Comparison of ENCODE assay signal across 12 cellular contexts in genomic region chr5:133869675-133869978, GRCh38.
A peak's percentile ranks its signal among the peaks of the same experiment; 100 is the strongest.
DNase-seq lines count a peak whose midpoint lies in the region; ATAC-seq, FAIRE-seq and TF ChIP-seq lines count a peak whose summit lies in the region.
"Had no signal": no experiment of that assay in that cellular context is flagged by ENCODE, and none has a peak within 500 bp of the region (broad histone marks: within the 10 kb centered on the region; RNA-seq: fewer than 3 reads in every experiment).

No MANE protein-coding gene starts in this region.

- H3K4me1 Mint-ChIP-seq in activated T-helper 1 cell treated with anti-CD3 and anti-CD28 coated beads, Interleukin-12 subunit alpha, Interleukin-12 subunit beta, Interleukin-2, Interleukin-4 antibody, amounts not matched to agents 30 ng/mL and 10 ng/mL and 1 ng/mL, durations not matched to agents 14 hours and 24 hours and 36 hours (ENCODE audit: low read depth): peaks cover 34% of the 10 kb centered on the region

- H3K4me3 ChIP-seq in A549 (no peak overlapping the region), PC-3 (ENCODE audit: low read length) (no peak overlapping the region), dorsolateral prefrontal cortex (peak overlapping the region in 57 of 59 donors; percentile 8 to 68 (median 45))

- no peaks in the 10 kb centered on the region for H3K27me3 ChIP-seq in PC-3 (ENCODE audit: low read length)
- H3K27me3 ChIP-seq in dorsolateral prefrontal cortex: no peaks in the 10 kb centered on the region

- H3K36me3 Mint-ChIP-seq in activated T-helper 1 cell treated with anti-CD3 and anti-CD28 coated beads, Interleukin-12 subunit alpha, Interleukin-12 subunit beta, Interleukin-2, Interleukin-4 antibody, amounts not matched to agents 30 ng/mL and 10 ng/mL and 1 ng/mL, durations not matched to agents 14 hours and 24 hours and 36 hours (ENCODE audit: low read depth): no peaks in the 10 kb centered on the region
- H3K36me3 Mint-ChIP-seq: memory B cell had no signal

- intact Hi-C loops in PC-3 (cut with micrococcal nuclease): loop anchor here (1.0 kb wide), 1 partner anchor 380 kb away; no protein-coding TSS in a partner anchor
- intact Hi-C loops in dorsolateral prefrontal cortex (cut with DNase I): loop anchor here (2.0 to 10.0 kb wide), 4 partner anchors 255 to 759 kb away; partner anchors contain the start of gene FSTL4 (in 2 of the 2)
- intact Hi-C loops in activated T-helper 1 cell treated with anti-CD3 and anti-CD28 coated beads, Interleukin-12 subunit alpha, Interleukin-12 subunit beta, Interleukin-2, Interleukin-4 antibody, amounts not matched to agents 30 ng/mL and 10 ng/mL and 1 ng/mL, durations not matched to agents 14 hours and 24 hours and 36 hours (cut with micrococcal nuclease): loop anchor here (1.0 to 10.0 kb wide), 4 partner anchors 115 to 758 kb away; partner anchors contain the start of gene FSTL4

- no peaks in the 10 kb centered on the region for H3K36me3 ChIP-seq in PC-3 (ENCODE audit: low read depth, low read length)

- H3K9me3 ChIP-seq in A549 (0 out of 3 replicates have a peak, but pooled peaks cover 6% of the 10 kb centered on the region), PC-3 (ENCODE audit: low read length) (no peaks in the 10 kb centered on the region)

- no peak for TF ChIP-seq EP300 in A549 (IDR thresholded peaks at IDR 0.05)

- no peak overlapping the region for H3K9ac ChIP-seq in PC-3 (ENCODE audit: low read length)

- no TSS peak for BruUV-seq in PC-3 (replicated peaks; lab: Mats Ljungman, UMichigan)

- ATAC-seq in A549 (peak; percentile 36 to 46; a peak in 2 of 6 replicates), PC-3 (peak; percentile 21), HG03460 (IDR thresholded peaks at IDR 0.05; ENCODE audit: unreplicated experiment) (no peak), HG02571 (IDR thresholded peaks at IDR 0.05; ENCODE audit: unreplicated experiment) (no peak)

- TF ChIP-seq CTCF in A549 (IDR thresholded peaks at IDR 0.05) (no peak), PC-3 (conservative IDR thresholded peaks at IDR 0.05; ENCODE audit: low read depth, low read length) (no peak), dorsolateral prefrontal cortex (IDR thresholded peaks at IDR 0.05 in 54 of 56, conservative IDR thresholded peaks at IDR 0.05 in 2 of 56; ENCODE audit: low read depth in 1 of 56, partially characterized antibody in 56 of 56) (no peak)

- H3K4me3 Mint-ChIP-seq in activated T-helper 1 cell treated with anti-CD3 and anti-CD28 coated beads, Interleukin-12 subunit alpha, Interleukin-12 subunit beta, Interleukin-2, Interleukin-4 antibody, amounts not matched to agents 30 ng/mL and 10 ng/mL and 1 ng/mL, durations not matched to agents 14 hours and 24 hours and 36 hours: no peak overlapping the region
- H3K4me3 Mint-ChIP-seq: activated CD4-positive, alpha-beta T cell treated with anti-CD3 and anti-CD28 coated beads for 36 hours; memory B cell had no signal

- no peak for TF ChIP-seq POLR2A in A549 (IDR thresholded peaks at IDR 0.05; ENCODE audit: low read length)

- no peak overlapping the region for H3K27ac Mint-ChIP-seq in activated T-helper 1 cell treated with anti-CD3 and anti-CD28 coated beads, Interleukin-12 subunit alpha, Interleukin-12 subunit beta, Interleukin-2, Interleukin-4 antibody, amounts not matched to agents 30 ng/mL and 10 ng/mL and 1 ng/mL, durations not matched to agents 14 hours and 24 hours and 36 hours
- H3K27ac Mint-ChIP-seq: memory B cell had no signal

- H3K79me2 ChIP-seq in PC-3 (ENCODE audit: low read length): no peaks in the 10 kb centered on the region

- TF ChIP-seq RAD21 in A549 (conservative IDR thresholded peaks at IDR 0.05 in 1 of 2, IDR thresholded peaks at IDR 0.05 in 1 of 2): no peak

- H3K27ac ChIP-seq in A549 (peak overlapping the region; percentile 11 to 59; a peak in 2 of 6 replicates), PC-3 (ENCODE audit: low read length) (no peak overlapping the region), dorsolateral prefrontal cortex (peak overlapping the region in 37 of 59 donors; percentile 5 to 84 (median 53))

- H3K27me3 Mint-ChIP-seq in activated T-helper 1 cell treated with anti-CD3 and anti-CD28 coated beads, Interleukin-12 subunit alpha, Interleukin-12 subunit beta, Interleukin-2, Interleukin-4 antibody, amounts not matched to agents 30 ng/mL and 10 ng/mL and 1 ng/mL, durations not matched to agents 14 hours and 24 hours and 36 hours (ENCODE audit: insufficient read depth): no peaks in the 10 kb centered on the region

- 70% methylated on average over 6 of the region's 6 CpGs for WGBS in A549 (ENCODE audit: missing lambda C conversion rate)

- CTCF ChIA-PET in A549 (lab: Yijun Ruan, JAX): interaction anchor here (0.6 to 4.3 kb wide), 67 partner anchors 9 to 826 kb away, joined by 3 to 78 read pairs (median 5); partner anchors contain the start of gene FSTL4
- CTCF ChIA-PET in PC-3 (lab: Charles Lee): no interaction called here

- H4K20me1 ChIP-seq in PC-3 (ENCODE audit: low read length): no peaks in the 10 kb centered on the region

- no peaks in the 10 kb centered on the region for H3K9me3 Mint-ChIP-seq in activated T-helper 1 cell treated with anti-CD3 and anti-CD28 coated beads, Interleukin-12 subunit alpha, Interleukin-12 subunit beta, Interleukin-2, Interleukin-4 antibody, amounts not matched to agents 30 ng/mL and 10 ng/mL and 1 ng/mL, durations not matched to agents 14 hours and 24 hours and 36 hours

- FAIRE-seq in A549 (lab: Jason Lieb, UNC): no peak

- H3K4me1 ChIP-seq in A549 (peaks cover 16% of the 10 kb centered on the region; the same call in 1 of the 3 replicates), PC-3 (ENCODE audit: insufficient read depth, low read length) (peaks cover 45% of the 10 kb centered on the region)

- peak overlapping the region; percentile 36; the same call in 1 of the 2 replicates for H2AFZ ChIP-seq in PC-3 (ENCODE audit: low read length)

- no peaks in the 10 kb centered on the region for H3K9me2 ChIP-seq in PC-3 (replicated peaks; ENCODE audit: low read length)

- no peak for DNase-seq in A549 (ENCODE audit: low read depth in 1 of 2, low spot score in 1 of 2)
- DNase-seq in PC-3: peak; percentile 10
- DNase-seq in dorsolateral prefrontal cortex: peak in 8 of 10 donors; percentile 27 to 57 (median 40)
- DNase-seq in myocyte (ENCODE audit: low read depth): peak; percentile 27
- no peak for DNase-seq in NCI-H748 (lab: John Stamatoyannopoulos, UW; ENCODE audit: unreplicated experiment)
- no peak for DNase-seq in activated T-helper 1 cell treated with anti-CD3 and anti-CD28 coated beads, Interleukin-12 subunit alpha, Interleukin-12 subunit beta, Interleukin-2, Interleukin-4 antibody, amounts not matched to agents 30 ng/mL and 10 ng/mL and 1 ng/mL, durations not matched to agents 14 hours and 24 hours and 36 hours (ENCODE audit: low spot score)
- DNase-seq: DMS79, SIG-M5 had no signal

- no peaks in the 10 kb centered on the region for H3F3A ChIP-seq in PC-3 (ENCODE audit: low read length, unreplicated experiment)

- POLR2A ChIA-PET in A549 (lab: Yijun Ruan, JAX): no interaction called here
- POLR2A ChIA-PET in PC-3 (lab: Charles Lee; ENCODE audit: unreplicated experiment): no interaction called here

- H3K4me2 ChIP-seq in A549 (peak overlapping the region; percentile 58), PC-3 (ENCODE audit: low read length) (peak overlapping the region; percentile 48)

TF ChIP-seq in A549, 52 proteins besides CTCF, POLR2A, EP300 and RAD21:
- TF ChIP-seq ZFP36 (IDR thresholded peaks at IDR 0.05; ENCODE audit: borderline replicate concordance, partially characterized antibody): no peak
- TF ChIP-seq JUN (IDR thresholded peaks at IDR 0.05): no peak
- TF ChIP-seq KDM5A (IDR thresholded peaks at IDR 0.05): no peak
- TF ChIP-seq, protein P1, sequence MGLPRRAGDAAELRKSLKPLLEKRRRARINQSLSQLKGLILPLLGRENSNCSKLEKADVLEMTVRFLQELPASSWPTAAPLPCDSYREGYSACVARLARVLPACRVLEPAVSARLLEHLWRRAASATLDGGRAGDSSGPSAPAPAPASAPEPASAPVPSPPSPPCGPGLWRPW (IDR thresholded peaks at IDR 0.05): no peak
- TF ChIP-seq, protein P2, sequence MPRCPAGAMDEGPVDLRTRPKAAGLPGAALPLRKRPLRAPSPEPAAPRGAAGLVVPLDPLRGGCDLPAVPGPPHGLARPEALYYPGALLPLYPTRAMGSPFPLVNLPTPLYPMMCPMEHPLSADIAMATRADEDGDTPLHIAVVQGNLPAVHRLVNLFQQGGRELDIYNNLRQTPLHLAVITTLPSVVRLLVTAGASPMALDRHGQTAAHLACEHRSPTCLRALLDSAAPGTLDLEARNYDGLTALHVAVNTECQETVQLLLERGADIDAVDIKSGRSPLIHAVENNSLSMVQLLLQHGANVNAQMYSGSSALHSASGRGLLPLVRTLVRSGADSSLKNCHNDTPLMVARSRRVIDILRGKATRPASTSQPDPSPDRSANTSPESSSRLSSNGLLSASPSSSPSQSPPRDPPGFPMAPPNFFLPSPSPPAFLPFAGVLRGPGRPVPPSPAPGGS (IDR thresholded peaks at IDR 0.05): no peak
- no peak for TF ChIP-seq TP53 (CRISPR knock-in tag; IDR thresholded peaks at IDR 0.05)
- TF ChIP-seq CBX8 (IDR thresholded peaks at IDR 0.05): no peak
- TF ChIP-seq PHF8 (IDR thresholded peaks at IDR 0.05; ENCODE audit: borderline replicate concordance, low read depth): no peak
- TF ChIP-seq HEYL (CRISPR knock-in tag; IDR thresholded peaks at IDR 0.05): no peak
- no peak for TF ChIP-seq MAZ (IDR thresholded peaks at IDR 0.05; ENCODE audit: borderline replicate concordance, low read depth, low read length)
- TF ChIP-seq CBX2 (IDR thresholded peaks at IDR 0.05; ENCODE audit: borderline replicate concordance, low read depth): no peak
- TF ChIP-seq RNF2 (IDR thresholded peaks at IDR 0.05; ENCODE audit: borderline replicate concordance, low read depth): no peak

Comparison
In these comparisons a context has a peak if more than half of its experiments do, and no peak if none do; other contexts are left out.
1. ATAC-seq: peak in A549 (2 of 2) and PC-3 (single experiment); none in HG03460 (single experiment) and HG02571 (single experiment).
2. DNase-seq: peak in PC-3 (single experiment), dorsolateral prefrontal cortex (8 of 10) and myocyte (single experiment); none in A549 (0 of 2), NCI-H748 (single experiment) and activated T-helper 1 cell treated with anti-CD3 and anti-CD28 coated beads, Interleukin-12 subunit alpha, Interleukin-12 subunit beta, Interleukin-2, Interleukin-4 antibody, amounts not matched to agents 30 ng/mL and 10 ng/mL and 1 ng/mL, durations not matched to agents 14 hours and 24 hours and 36 hours (single experiment).
3. H3K4me3 ChIP-seq: peak in dorsolateral prefrontal cortex (57 of 59); none in A549 (single experiment) and PC-3 (single experiment).